Comparison of ENCODE assay signal across 11 cellular contexts in the genomic region with DNA sequence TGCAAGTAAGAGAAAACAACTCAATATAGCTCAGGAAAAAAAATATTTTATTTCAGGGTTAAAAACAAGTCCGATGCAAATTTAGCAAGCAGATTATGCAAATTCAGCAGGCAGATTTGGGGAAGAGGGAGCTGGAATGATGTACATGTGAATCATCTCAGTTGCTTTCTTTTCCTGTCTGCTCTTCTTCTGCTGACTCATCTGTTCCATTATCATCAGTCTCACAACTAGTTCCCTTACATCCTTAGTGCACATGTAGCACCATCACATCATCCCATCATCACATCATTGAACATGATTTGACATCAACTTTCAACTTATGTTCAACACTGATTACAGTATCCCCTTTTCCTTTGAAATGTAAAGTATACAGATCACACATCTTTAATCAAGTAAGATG. TPM values are rescaled to one million over a fixed set of nuclear protein-coding genes. Genes with fewer than 3 reads are reported as not detected.
A peak's percentile ranks its signal among the peaks of the same experiment; 100 is the strongest.
DNase-seq lines count a peak whose midpoint lies in the region; ATAC-seq and TF ChIP-seq lines count a peak whose summit lies in the region.
"Had no signal": no experiment of that assay in that cellular context is flagged by ENCODE, and none has a peak within 500 bp of the region (broad histone marks: within the 10 kb centered on the region; RNA-seq: fewer than 3 reads in every experiment).

No MANE protein-coding gene starts in this region.

- H3K9me3 ChIP-seq in breast epithelium = no peaks in the 10 kb centered on the region

- POLR2A ChIA-PET in MCF 10A (lab: Yijun Ruan, JAX) = no interaction called here

- no TSS peak for BruUV-seq in MCF 10A (replicated peaks; lab: Mats Ljungman, UMichigan)

- CTCF ChIA-PET in MCF 10A (lab: Yijun Ruan, JAX) = no interaction called here

- H3K27me3 Mint-ChIP-seq in MCF 10A (ENCODE audit: insufficient read depth, unreplicated experiment) = no peaks in the 10 kb centered on the region
- H3K27me3 Mint-ChIP-seq: stimulated activated naive CD8-positive, alpha-beta T cell treated with anti-CD3 and anti-CD28 coated beads, Interleukin-15, Interleukin-2, amounts not matched to agents 100 ng/mL and 50 ng/mL, for 24 hours had no signal

- H3K4me3 ChIP-seq in breast epithelium = no peak overlapping the region

- no peaks in the 10 kb centered on the region for H3K27me3 ChIP-seq in breast epithelium

- TF ChIP-seq POLR2A in breast epithelium (IDR thresholded peaks at IDR 0.05) = no peak

- H3K4me1 Mint-ChIP-seq in MCF 10A (ENCODE audit: insufficient read depth, unreplicated experiment) = no peaks in the 10 kb centered on the region

- ATAC-seq in HG02870 (IDR thresholded peaks at IDR 0.05; ENCODE audit: unreplicated experiment) = peak; percentile 72

- H3K4me1 ChIP-seq in breast epithelium = no peaks in the 10 kb centered on the region

- H3K36me3 Mint-ChIP-seq in MCF 10A (ENCODE audit: insufficient read depth, unreplicated experiment) = no peaks in the 10 kb centered on the region

- H3K9me3 Mint-ChIP-seq in MCF 10A (ENCODE audit: unreplicated experiment) = no peaks in the 10 kb centered on the region
- H3K9me3 Mint-ChIP-seq: stimulated activated naive CD8-positive, alpha-beta T cell treated with anti-CD3 and anti-CD28 coated beads, Interleukin-15, Interleukin-2, amounts not matched to agents 100 ng/mL and 50 ng/mL, for 24 hours had no signal

- no peaks in the 10 kb centered on the region for H3K36me3 ChIP-seq in breast epithelium

- TF ChIP-seq CTCF in MCF 10A (IDR thresholded peaks at IDR 0.05; ENCODE audit: unreplicated experiment) (no peak), breast epithelium (IDR thresholded peaks at IDR 0.05) (no peak)

- peak; percentile 16 for DNase-seq in MCF 10A (ENCODE audit: unreplicated experiment)
- no peak for DNase-seq in breast epithelium (ENCODE audit: low spot score in 2 of 2)
- peak; percentile 64 for DNase-seq in OCI-M1 (lab: John Stamatoyannopoulos, UW)
- peak; percentile 41 for DNase-seq in superior temporal gyrus (ENCODE audit: extremely low spot score)
- DNase-seq in NCI-H510A treated with DMSO at 0.1 percent for 48 hours (lab: John Stamatoyannopoulos, UW) = no peak
- no peak for DNase-seq in activated gamma-delta T cell treated with Interleukin-2 at 50 U/mL for 16 hours
- no peak for DNase-seq in HPDE6-E6E7 (ENCODE audit: extremely low spot score)
- DNase-seq: activated CD4-positive, alpha-beta T cell treated with anti-CD3 and anti-CD28 coated beads for 1 hour; NCI-H1092 treated with DMSO at 0.1 percent for 48 hours had no signal

- H3K27ac Mint-ChIP-seq in MCF 10A (ENCODE audit: low read depth, unreplicated experiment) = no peak overlapping the region
- H3K27ac Mint-ChIP-seq: stimulated activated naive CD8-positive, alpha-beta T cell treated with anti-CD3 and anti-CD28 coated beads, Interleukin-15, Interleukin-2, amounts not matched to agents 100 ng/mL and 50 ng/mL, for 24 hours had no signal

- H3K27ac ChIP-seq in breast epithelium = no peak overlapping the region

- intact Hi-C loops in MCF 10A (cut with micrococcal nuclease) (no loop called here), breast epithelium (cut with DNase I; ENCODE audit: low total_unique reads) (no loop called here)

- H3K4me3 Mint-ChIP-seq in MCF 10A (ENCODE audit: unreplicated experiment) = no peak overlapping the region
- H3K4me3 Mint-ChIP-seq: stimulated activated naive CD8-positive, alpha-beta T cell treated with anti-CD3 and anti-CD28 coated beads, Interleukin-15, Interleukin-2, amounts not matched to agents 100 ng/mL and 50 ng/mL, for 24 hours had no signal

RNA-seq across cellular contexts. Expression of gene DEFB113, which starts 11.5 kb away (rescaled TPM):
- total RNA-seq in MCF 10A (2022) (not detected in 2 replicates), breast epithelium (not detected)

RNA-seq across cellular contexts. Expression of gene DEFB114, which starts 16.9 kb away (rescaled TPM):
- total RNA-seq in MCF 10A (2022) = not detected in 2 replicates
- total RNA-seq in breast epithelium = not detected

RNA-seq across cellular contexts. Expression of gene DEFB110, which starts 40.9 kb away (rescaled TPM):
- total RNA-seq in MCF 10A (2022) = not detected in 2 replicates
- not detected for total RNA-seq in breast epithelium

Comparison
In these comparisons a context has a peak if more than half of its experiments do, and no peak if none do; other contexts are left out.
1. DNase-seq: peak in MCF 10A (single experiment), OCI-M1 (single experiment) and superior temporal gyrus (single experiment); none in breast epithelium (0 of 2), NCI-H510A treated with DMSO at 0.1 percent for 48 hours (single experiment), activated gamma-delta T cell treated with Interleukin-2 at 50 U/mL for 16 hours (single experiment) and HPDE6-E6E7 (single experiment).